In the genomic region with DNA sequence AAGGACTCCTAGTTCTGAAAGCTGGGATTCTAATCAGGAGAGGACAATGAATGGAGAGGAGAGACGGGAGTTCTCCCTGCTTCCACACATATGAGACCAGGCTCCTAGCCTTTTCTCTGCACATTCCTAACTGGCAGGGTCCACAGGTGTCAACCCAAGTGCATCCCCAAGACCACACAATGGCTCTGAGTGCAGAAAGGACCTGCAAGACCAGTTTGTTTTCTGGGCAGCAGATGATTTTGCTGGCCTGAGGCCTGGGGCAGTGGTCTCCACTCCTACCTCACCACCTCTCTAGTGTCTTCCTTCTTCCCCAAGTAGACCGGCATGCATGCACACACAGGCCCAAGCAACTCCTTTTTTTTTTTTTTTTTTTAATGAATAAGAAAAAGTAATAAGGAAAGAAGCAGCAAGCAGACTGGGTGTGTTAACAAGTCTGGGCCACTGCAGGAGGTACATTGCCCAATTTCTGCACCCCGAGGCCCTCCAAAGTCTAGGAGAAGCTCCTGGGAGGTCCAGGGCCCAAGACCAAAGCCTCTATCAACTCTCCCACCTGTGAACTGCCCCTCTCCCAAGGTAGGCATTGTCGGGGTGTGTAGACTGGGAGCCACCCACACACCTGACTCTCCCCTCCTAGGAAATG, we compare ENCODE assay signal across 9 cellular contexts. TPM values are rescaled to one million over a fixed set of nuclear protein-coding genes. Genes with fewer than 3 reads are reported as not detected.
DNase-seq lines count a peak whose midpoint lies in the region; ATAC-seq, FAIRE-seq and TF ChIP-seq lines count a peak whose summit lies in the region.
"Had no signal": no experiment of that assay in that cellular context is flagged by ENCODE, and none has a peak within 500 bp of the region (broad histone marks: within the 10 kb centered on the region; RNA-seq: fewer than 3 reads in every experiment).

No MANE protein-coding gene starts in this region.

- H3K4me2 ChIP-seq in keratinocyte (ENCODE audit: control insufficient read depth, extremely low read depth, insufficient read depth, low read depth, low read length): peak overlapping the region; percentile 89

- H3K27ac ChIP-seq in adrenal gland: peak overlapping the region in 3 of 5 donors; percentile 40 to 90 (median 85)
- H3K27ac ChIP-seq in keratinocyte (ENCODE audit: control insufficient read depth, insufficient read depth, low read length): peak overlapping the region; percentile 94
- H3K27ac ChIP-seq in stomach smooth muscle (ENCODE audit: low read length): peak overlapping the region; percentile 64
- H3K27ac ChIP-seq: neutrophil had no signal

- peaks cover 34% of the 10 kb centered on the region for H3K79me2 ChIP-seq in keratinocyte (ENCODE audit: control insufficient read depth, insufficient read depth, low read length)

- intact Hi-C loops in adrenal gland (cut with DNase I) (no loop called here), posterior vena cava (cut with DNase I) (no loop called here)

- H4K20me1 ChIP-seq in keratinocyte (ENCODE audit: control insufficient read depth, extremely low read depth, insufficient read depth, low read length): peaks cover 11% of the 10 kb centered on the region

- DNase-seq in NCI-H82 (lab: John Stamatoyannopoulos, UW): peak; percentile 19
- DNase-seq in NCI-H82 treated with DMSO at 0.1 percent for 48 hours (lab: John Stamatoyannopoulos, UW; ENCODE audit: unreplicated experiment): no peak
- DNase-seq in adrenal gland: no peak
- no peak for DNase-seq in keratinocyte (ENCODE audit: low read depth, low spot score)
- DNase-seq in activated effector memory CD4-positive, alpha-beta T cell treated with Interleukin-2 at 50 U/mL for 16 hours: no peak
- no peak for DNase-seq in posterior vena cava (ENCODE audit: low spot score)

- no peak for FAIRE-seq in keratinocyte (lab: Jason Lieb, UNC)

- H3K9me1 ChIP-seq in keratinocyte (ENCODE audit: control insufficient read depth, extremely low read depth, insufficient read depth, low read length): peaks cover 6% of the 10 kb centered on the region

- dilution Hi-C loops in keratinocyte (cut with MboI; ENCODE audit: extremely low pct_ligation_motif_present, low sequenced_read_pairs): no loop called here

- H3K27me3 ChIP-seq in adrenal gland (no peaks in the 10 kb centered on the region), keratinocyte (ENCODE audit: control insufficient read depth, extremely low read depth, insufficient read depth, low read length) (no peaks in the 10 kb centered on the region), stomach smooth muscle (ENCODE audit: control insufficient read depth in 1 of 2, insufficient read depth in 2 of 2, low read length in 2 of 2) (no peaks in the 10 kb centered on the region)

- H3K9ac ChIP-seq in keratinocyte (ENCODE audit: control insufficient read depth, extremely low read depth, insufficient read depth, low read length) (peak overlapping the region; percentile 95), stomach smooth muscle (ENCODE audit: low read length in 2 of 2) (peak overlapping the region; percentile 12 to 73)

- WGBS in adrenal gland, 4 donors: 80 to 89% (median 82%) methylated on average over 4 of the region's 4 CpGs

- TF ChIP-seq POLR2A in adrenal gland (IDR thresholded peaks at IDR 0.05): no peak

- H3K9me3 ChIP-seq in adrenal gland (replicated peaks in 1 of 3): peaks cover 0 to 4% (median 0%) of the 10 kb centered on the region in 3 donors
- no peaks in the 10 kb centered on the region for H3K9me3 ChIP-seq in keratinocyte (ENCODE audit: control insufficient read depth, low read depth, low read length)
- peaks cover 0 to 2% of the 10 kb centered on the region in 2 donors for H3K9me3 ChIP-seq in stomach smooth muscle (ENCODE audit: control insufficient read depth in 2 of 2, low read length in 2 of 2)
- H3K9me3 ChIP-seq: neutrophil had no signal

- H3K4me3 ChIP-seq in adrenal gland (peak overlapping the region in 1 of 4 donors; percentile 66), keratinocyte (ENCODE audit: control insufficient read depth in 2 of 3, extremely low read depth in 1 of 3, insufficient read depth in 2 of 3, low read depth in 1 of 3, low read length in 3 of 3) (peak overlapping the region; percentile 79 to 90 (median 81)), stomach smooth muscle (ENCODE audit: low read length in 2 of 2) (peak overlapping the region in 1 of 2 donors; percentile 83)

- TF ChIP-seq CTCF in adrenal gland (IDR thresholded peaks at IDR 0.05) (no peak), keratinocyte (optimal IDR thresholded peaks at IDR 0.05 in 1 of 3, IDR thresholded peaks at IDR 0.05 in 1 of 3, conservative IDR thresholded peaks at IDR 0.05 in 1 of 3; ENCODE audit: extremely low read depth in 1 of 3, insufficient read depth in 2 of 3, low read length in 3 of 3) (no peak)

- H3K4me1 ChIP-seq in adrenal gland (replicated peaks in 1 of 2) (peaks cover 13 to 18% of the 10 kb centered on the region in 2 donors), keratinocyte (ENCODE audit: control insufficient read depth, extremely low read depth, insufficient read depth, low read length) (peaks cover 35% of the 10 kb centered on the region), stomach smooth muscle (ENCODE audit: control insufficient read depth, insufficient read depth, low read length) (peaks cover 33% of the 10 kb centered on the region)

- H2AFZ ChIP-seq in keratinocyte (ENCODE audit: control insufficient read depth, low read length): no peak overlapping the region

- no peak for ATAC-seq in HG02885 (IDR thresholded peaks at IDR 0.05; ENCODE audit: poor library complexity, unreplicated experiment)

- no peaks in the 10 kb centered on the region for H3K36me3 ChIP-seq in adrenal gland (replicated peaks in 1 of 2)
- peaks cover 0 to 10% of the 10 kb centered on the region in 2 experiments for H3K36me3 ChIP-seq in keratinocyte (ENCODE audit: control insufficient read depth in 2 of 2, extremely low read depth in 1 of 2, insufficient read depth in 2 of 2, low read length in 2 of 2)
- H3K36me3 ChIP-seq in stomach smooth muscle (ENCODE audit: control insufficient read depth in 2 of 2, insufficient read depth in 2 of 2, low read length in 2 of 2): no peaks in the 10 kb centered on the region
- H3K36me3 ChIP-seq: neutrophil had no signal

RNA-seq across cellular contexts. Expression of a gene that starts 1.2 kb away (rescaled TPM):
- total RNA-seq in adrenal gland (100 to 1,000 TPM in 1 of 8 donors, 10 to 100 TPM in 6, 1 to 10 TPM in 1; 6.8 to 129 (median 14.5) TPM), posterior vena cava (10 to 100 TPM; 64.0 to 77.6 TPM)
- polyA plus RNA-seq in adrenal gland (10 to 100 TPM in 1 of 3 donors, 1 to 10 TPM in 2; 6.7 to 10.3 (median 9.1) TPM), keratinocyte (22.8 to 36.1 TPM (median 35.8 TPM) in 3 replicates)
- polyA plus RNA-seq in keratinocyte (2011; ENCODE audit: low read depth): 3.6 TPM
- polyA plus RNA-seq in keratinocyte (2011; cell fraction: cytosol; rRNA removed): 23.3 and 32.4 TPM in 2 replicates
- polyA plus RNA-seq in keratinocyte (2011; cell fraction: nucleus; rRNA removed): 46.7 and 64.8 TPM in 2 replicates
- 24.0 and 42.3 TPM in 2 replicates for polyA plus RNA-seq in keratinocyte (2012; ENCODE audit: low replicate concordance)
- 27.5 to 79.8 TPM (median 38.8 TPM) in 3 replicates for polyA minus RNA-seq in keratinocyte
- 58.9 TPM for polyA minus RNA-seq in keratinocyte (2011; cell fraction: cytosol; rRNA and poly(A)+ RNA removed)
- polyA minus RNA-seq in keratinocyte (2011; cell fraction: nucleus; rRNA and poly(A)+ RNA removed): 52.7 and 54.9 TPM in 2 replicates
